22 cellular contexts compared by ENCODE assay signal in genomic region chr2:61456070-61456745, GRCh38. TPM values are rescaled to one million over a fixed set of nuclear protein-coding genes. Genes with fewer than 3 reads are reported as not detected.
DNase-seq lines count a peak whose midpoint lies in the region; ATAC-seq, FAIRE-seq and TF ChIP-seq lines count a peak whose summit lies in the region.
"Had no signal": no experiment of that assay in that cellular context is flagged by ENCODE, and none has a peak within 500 bp of the region (broad histone marks: within the 10 kb centered on the region; RNA-seq: fewer than 3 reads in every experiment).

No MANE protein-coding gene starts in this region.

- H3K27me3 Mint-ChIP-seq in CD4-positive, CD25-positive, alpha-beta regulatory T cell, result no peaks in the 10 kb centered on the region
- no peaks in the 10 kb centered on the region for H3K27me3 Mint-ChIP-seq in naive thymus-derived CD8-positive, alpha-beta T cell
- H3K27me3 Mint-ChIP-seq: activated CD4-positive, alpha-beta T cell treated with anti-CD3 and anti-CD28 coated beads, Interleukin-2, amount 10 ng/mL, durations not matched to agents 24 days and 14 days had no signal

- intact Hi-C loops in OCI-LY7 (cut with micrococcal nuclease; ENCODE audit: unreplicated experiment), result no loop called here

- peaks cover 24% of the 10 kb centered on the region for H3K36me3 Mint-ChIP-seq in CD4-positive, CD25-positive, alpha-beta regulatory T cell
- peaks cover 0 to 26% (median 3%) of the 10 kb centered on the region in 3 donors for H3K36me3 Mint-ChIP-seq in naive thymus-derived CD8-positive, alpha-beta T cell

- peak overlapping the region in 3 of 4 donors; percentile 46 to 83 (median 81) for H3K4me3 Mint-ChIP-seq in CD4-positive, CD25-positive, alpha-beta regulatory T cell
- H3K4me3 Mint-ChIP-seq in naive thymus-derived CD8-positive, alpha-beta T cell, result peak overlapping the region in 7 of 10 donors; percentile 9 to 63 (median 44)
- H3K4me3 Mint-ChIP-seq: activated CD4-positive, alpha-beta T cell treated with anti-CD3 and anti-CD28 coated beads, Interleukin-2, amount 10 ng/mL, durations not matched to agents 24 days and 14 days; neural crest cell had no signal

- H3K9me3 Mint-ChIP-seq in CD4-positive, CD25-positive, alpha-beta regulatory T cell, result peaks cover 0 to 2% (median 0%) of the 10 kb centered on the region in 7 donors
- H3K9me3 Mint-ChIP-seq in naive thymus-derived CD8-positive, alpha-beta T cell, result no peaks in the 10 kb centered on the region
- H3K9me3 Mint-ChIP-seq: activated CD4-positive, alpha-beta T cell treated with anti-CD3 and anti-CD28 coated beads, Interleukin-2, amount 10 ng/mL, durations not matched to agents 24 days and 14 days; neural crest cell had no signal

- no peak for ATAC-seq in CD4-positive, CD25-positive, alpha-beta regulatory T cell (ENCODE audit: low read depth in 2 of 2)
- ATAC-seq in naive thymus-derived CD8-positive, alpha-beta T cell, result no peak
- no peak for ATAC-seq in GM19397 (IDR thresholded peaks at IDR 0.05; ENCODE audit: unreplicated experiment)
- ATAC-seq in HG03439 (IDR thresholded peaks at IDR 0.05; ENCODE audit: unreplicated experiment), result no peak

- H3K27me3 ChIP-seq in CD4-positive, CD25-positive, alpha-beta regulatory T cell (ENCODE audit: control insufficient read depth, insufficient read depth, low read length), result no peaks in the 10 kb centered on the region
- H3K27me3 ChIP-seq: esophagus squamous epithelium had no signal

- H3K79me2 ChIP-seq in OCI-LY7 (ENCODE audit: insufficient read depth, low read depth, low read length), result peaks cover 100% of the 10 kb centered on the region

- no peak for DNase-seq in CD4-positive, CD25-positive, alpha-beta regulatory T cell
- no peak for DNase-seq in OCI-LY7 (ENCODE audit: low spot score)
- peak; percentile 43 for DNase-seq in fibroblast of peridontal ligament (ENCODE audit: extremely low read depth)
- no peak for DNase-seq in naive thymus-derived CD8-positive, alpha-beta T cell
- DNase-seq in HTR-8/SVneo (ENCODE audit: insufficient read length, low spot score), result no peak
- DNase-seq in NCI-H510A (lab: John Stamatoyannopoulos, UW), result no peak
- DNase-seq: activated CD4-positive, alpha-beta T cell treated with anti-CD3 and anti-CD28 coated beads, Interleukin-2, amount 10 ng/mL, durations not matched to agents 24 days and 14 days; activated effector memory CD4-positive, alpha-beta T cell treated with anti-CD3 and anti-CD28 coated beads, Interleukin-2, amount 50 U/mL, for 16 hours; COR-L47; esophagus squamous epithelium; KBM-7; mesenchymal stem cell; NCI-H1694; NCI-H2227 treated with DMSO at 0.1 percent for 48 hours; NCI-H82; substantia nigra had no signal

- H4K20me1 ChIP-seq in OCI-LY7 (ENCODE audit: insufficient read depth, low read length), result peaks cover 41% of the 10 kb centered on the region

- no peak overlapping the region for H2AFZ ChIP-seq in OCI-LY7 (ENCODE audit: low read length)

- no peak overlapping the region for H3K4me3 ChIP-seq in CD4-positive, CD25-positive, alpha-beta regulatory T cell (ENCODE audit: low read depth, low read length)
- no peak overlapping the region for H3K4me3 ChIP-seq in OCI-LY7 (ENCODE audit: low read depth, low read length, poor library complexity, severe bottlenecking)
- H3K4me3 ChIP-seq: esophagus squamous epithelium, prostate gland had no signal

- peaks cover 4% of the 10 kb centered on the region for H3K36me3 ChIP-seq in CD4-positive, CD25-positive, alpha-beta regulatory T cell (ENCODE audit: control insufficient read depth, insufficient read depth, low read length)
- peaks cover 87% of the 10 kb centered on the region for H3K36me3 ChIP-seq in OCI-LY7 (ENCODE audit: insufficient read depth, low read length)
- H3K36me3 ChIP-seq: prostate gland had no signal

- H3K4me1 Mint-ChIP-seq in CD4-positive, CD25-positive, alpha-beta regulatory T cell, result peaks cover 28 to 81% (median 54%) of the 10 kb centered on the region in 4 donors
- peaks cover 23 to 82% (median 61%) of the 10 kb centered on the region in 4 donors for H3K4me1 Mint-ChIP-seq in naive thymus-derived CD8-positive, alpha-beta T cell

- peaks cover 55% of the 10 kb centered on the region for H3K4me1 ChIP-seq in CD4-positive, CD25-positive, alpha-beta regulatory T cell (ENCODE audit: control insufficient read depth, insufficient read depth, low read length, poor library complexity, severe bottlenecking)
- H3K4me1 ChIP-seq in OCI-LY7 (ENCODE audit: insufficient read depth, low read length, poor library complexity, severe bottlenecking), result peaks cover 91% of the 10 kb centered on the region
- H3K4me1 ChIP-seq: prostate gland had no signal

- TF ChIP-seq CTCF in OCI-LY7 (conservative IDR thresholded peaks at IDR 0.05; ENCODE audit: low read length), result no peak

- H3K27ac ChIP-seq in CD4-positive, CD25-positive, alpha-beta regulatory T cell (ENCODE audit: insufficient read depth, low read length, poor library complexity, severe bottlenecking), result no peak overlapping the region
- peak overlapping the region; percentile 3 for H3K27ac ChIP-seq in OCI-LY7 (ENCODE audit: low read depth, low read length, poor library complexity, severe bottlenecking)
- H3K27ac ChIP-seq: esophagus squamous epithelium, prostate gland had no signal

- POLR2A ChIA-PET in OCI-LY7 (lab: Charles Lee), result interaction anchor here (1.7 kb wide), 1 partner anchor 15 kb away, joined by 6 read pairs; no protein-coding TSS in a partner anchor
- POLR2A ChIA-PET in naive thymus-derived CD8-positive, alpha-beta T cell (lab: Charles Lee), result interaction anchor here (0.9 kb wide), 1 partner anchor 29 kb away, joined by 3 read pairs; no protein-coding TSS in a partner anchor

- BruUV-seq in OCI-LY7 (replicated peaks; lab: Mats Ljungman, UMichigan), result no TSS peak

- CTCF ChIA-PET in OCI-LY7 (lab: Charles Lee; ENCODE audit: unreplicated experiment), result no interaction called here

- H3K9me3 ChIP-seq in CD4-positive, CD25-positive, alpha-beta regulatory T cell (ENCODE audit: control insufficient read depth in 2 of 2, low read length in 2 of 2), result no peaks in the 10 kb centered on the region
- no peaks in the 10 kb centered on the region; the same call in 1 of the 2 replicates for H3K9me3 ChIP-seq in OCI-LY7 (ENCODE audit: low read length)
- H3K9me3 ChIP-seq: esophagus squamous epithelium, prostate gland had no signal

- no peak for FAIRE-seq in HTR-8/SVneo (lab: Jason Lieb, UNC)
- FAIRE-seq: keratinocyte, TTC549 had no signal

- no peaks in the 10 kb centered on the region for H3K9me2 ChIP-seq in OCI-LY7 (ENCODE audit: insufficient read depth, low read length)

- peak overlapping the region; percentile 40; the same call in 1 of the 2 replicates for H3K4me2 ChIP-seq in OCI-LY7 (ENCODE audit: low read length)

- H3K27ac Mint-ChIP-seq in CD4-positive, CD25-positive, alpha-beta regulatory T cell, result peak overlapping the region in 2 of 3 donors; percentile 83 to 89
- H3K27ac Mint-ChIP-seq in naive thymus-derived CD8-positive, alpha-beta T cell, result peak overlapping the region in 8 of 10 donors; percentile 44 to 91 (median 74)
- H3K27ac Mint-ChIP-seq: activated CD4-positive, alpha-beta T cell treated with anti-CD3 and anti-CD28 coated beads, Interleukin-2, amount 10 ng/mL, durations not matched to agents 24 days and 14 days had no signal

RNA-seq across cellular contexts. Expression of gene USP34, which starts 14.7 kb away (rescaled TPM):
- 197 TPM for total RNA-seq in CD4-positive, CD25-positive, alpha-beta regulatory T cell
- 10 to 100 TPM; 16.6 to 20.9 (median 17.5) TPM for polyA plus RNA-seq in CD4-positive, CD25-positive, alpha-beta regulatory T cell
- 147 and 192 TPM in 2 replicates for total RNA-seq in OCI-LY7 (2014; rRNA removed; shearing (Covaris generic))
- total RNA-seq in OCI-LY7 (2022), result 340 and 344 TPM in 2 replicates
- 100 to 1,000 TPM; 153 to 157 TPM for total RNA-seq in naive thymus-derived CD8-positive, alpha-beta T cell
- polyA plus RNA-seq in naive thymus-derived CD8-positive, alpha-beta T cell, result 10 to 100 TPM; 14.5 to 19.1 (median 17.6) TPM
